ENCODE assay signal across 9 cellular contexts in the genomic region with DNA sequence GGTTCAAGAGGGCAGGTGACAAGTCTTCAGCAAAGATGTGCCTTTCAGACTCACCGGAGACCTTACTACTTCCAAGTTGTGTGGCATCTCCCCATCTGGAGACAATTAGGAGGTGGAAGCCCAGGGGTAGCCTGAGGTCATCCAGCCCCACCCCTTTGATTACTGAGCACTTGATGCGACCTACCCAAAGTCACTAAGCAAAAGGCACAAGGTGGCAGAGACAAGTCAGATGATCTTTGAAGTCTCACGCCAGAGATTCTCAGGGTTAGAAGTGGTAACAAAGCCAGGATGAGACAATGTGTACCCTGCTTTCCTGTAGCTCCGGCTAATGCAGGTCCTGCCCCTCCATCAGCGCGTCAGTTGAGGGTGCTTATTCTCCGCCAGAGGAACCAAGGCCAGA. TPM values are rescaled to one million over a fixed set of nuclear protein-coding genes. Genes with fewer than 3 reads are reported as not detected.
DNase-seq lines count a peak whose midpoint lies in the region; ATAC-seq and TF ChIP-seq lines count a peak whose summit lies in the region.
"Had no signal": no experiment of that assay in that cellular context is flagged by ENCODE, and none has a peak within 500 bp of the region (broad histone marks: within the 10 kb centered on the region; RNA-seq: fewer than 3 reads in every experiment).

No MANE protein-coding gene starts in this region.

- H3K27me3 Mint-ChIP-seq in CD4-positive, alpha-beta T cell = no peaks in the 10 kb centered on the region
- peaks cover 11% of the 10 kb centered on the region for H3K27me3 Mint-ChIP-seq in brain
- H3K27me3 Mint-ChIP-seq in natural killer cell treated with Interleukin-12 subunit alpha and Interleukin-12 subunit beta and Interleukin-15 and Interleukin-18, amount 100 ng/mL, for 72 hours = no peaks in the 10 kb centered on the region

- peaks cover 43% of the 10 kb centered on the region for H3K4me1 ChIP-seq in HUES6 (ENCODE audit: control insufficient read depth, insufficient read depth, low read length)

- POLR2A ChIA-PET in CD4-positive, alpha-beta T cell (lab: Charles Lee) = interaction anchor here (0.8 to 2.4 kb wide), 3 partner anchors 12 to 302 kb away, joined by 3 to 16 read pairs (median 6); no protein-coding TSS in a partner anchor

- H3K36me3 ChIP-seq in HUES6 (ENCODE audit: control insufficient read depth, insufficient read depth, low read length) = peaks cover 17% of the 10 kb centered on the region

- no peak for TF ChIP-seq CTCF in CD4-positive, alpha-beta T cell (IDR thresholded peaks at IDR 0.05)
- no peak for TF ChIP-seq CTCF in brain (conservative IDR thresholded peaks at IDR 0.05)

- H3K27ac ChIP-seq in CD4-positive, alpha-beta T cell (ENCODE audit: low read depth, low read length) = peak overlapping the region; percentile 33
- no peak overlapping the region for H3K27ac ChIP-seq in HUES6 (ENCODE audit: low read depth, low read length)

- H3K4me3 Mint-ChIP-seq in CD4-positive, alpha-beta T cell = peak overlapping the region; percentile 98
- peak overlapping the region in 3 of 5 experiments; percentile 50 to 93 (median 85) for H3K4me3 Mint-ChIP-seq in brain
- peak overlapping the region; percentile 90 for H3K4me3 Mint-ChIP-seq in natural killer cell treated with Interleukin-12 subunit alpha and Interleukin-12 subunit beta and Interleukin-15 and Interleukin-18, amount 100 ng/mL, for 72 hours

- H3K4me1 Mint-ChIP-seq in CD4-positive, alpha-beta T cell (ENCODE audit: low read depth) = peaks cover 64% of the 10 kb centered on the region
- H3K4me1 Mint-ChIP-seq in brain = peaks cover 52% of the 10 kb centered on the region
- H3K4me1 Mint-ChIP-seq in natural killer cell treated with Interleukin-12 subunit alpha and Interleukin-12 subunit beta and Interleukin-15 and Interleukin-18, amount 100 ng/mL, for 72 hours (ENCODE audit: low read depth in 2 of 2) = peaks cover 51 to 60% of the 10 kb centered on the region in 2 donors

- ATAC-seq in CD4-positive, alpha-beta T cell (ENCODE audit: poor library complexity) = no peak
- ATAC-seq in natural killer cell treated with Interleukin-12 subunit alpha and Interleukin-12 subunit beta and Interleukin-15 and Interleukin-18, amount 100 ng/mL, for 72 hours = no peak
- ATAC-seq in GM18907 (IDR thresholded peaks at IDR 0.05; ENCODE audit: unreplicated experiment) (no peak), HG03135 (IDR thresholded peaks at IDR 0.05; ENCODE audit: unreplicated experiment) (no peak), GM21529 (IDR thresholded peaks at IDR 0.05; ENCODE audit: unreplicated experiment) (no peak), HG02870 (IDR thresholded peaks at IDR 0.05; ENCODE audit: unreplicated experiment) (no peak)

- CTCF ChIA-PET in CD4-positive, alpha-beta T cell (lab: Charles Lee) = interaction anchor here (1.2 to 1.6 kb wide), 2 partner anchors 12 to 52 kb away, joined by 3 read pairs; no protein-coding TSS in a partner anchor

- intact Hi-C loops in CD4-positive, alpha-beta T cell (cut with DNase I, micrococcal nuclease) = loop anchor here (1.0 to 10.0 kb wide), 8 partner anchors 12 to 594 kb away; a partner anchor contains a TSS

- no peaks in the 10 kb centered on the region for H3K9me3 Mint-ChIP-seq in CD4-positive, alpha-beta T cell
- H3K9me3 Mint-ChIP-seq in brain = peaks cover 0 to 5% (median 0%) of the 10 kb centered on the region in 5 experiments
- H3K9me3 Mint-ChIP-seq in natural killer cell treated with Interleukin-12 subunit alpha and Interleukin-12 subunit beta and Interleukin-15 and Interleukin-18, amount 100 ng/mL, for 72 hours = no peaks in the 10 kb centered on the region

- peak in 1 of 10 experiments; percentile 12 for DNase-seq in CD4-positive, alpha-beta T cell
- DNase-seq in natural killer cell treated with Interleukin-12 subunit alpha and Interleukin-12 subunit beta and Interleukin-15 and Interleukin-18, amount 100 ng/mL, for 72 hours (ENCODE audit: low spot score) = no peak

- peaks cover 15% of the 10 kb centered on the region for H3K36me3 Mint-ChIP-seq in CD4-positive, alpha-beta T cell (ENCODE audit: low read depth)
- H3K36me3 Mint-ChIP-seq in brain = peaks cover 9% of the 10 kb centered on the region
- peaks cover 6% of the 10 kb centered on the region for H3K36me3 Mint-ChIP-seq in natural killer cell treated with Interleukin-12 subunit alpha and Interleukin-12 subunit beta and Interleukin-15 and Interleukin-18, amount 100 ng/mL, for 72 hours

- H3K4me3 ChIP-seq in HUES6 (ENCODE audit: low read depth, low read length) = peak overlapping the region; percentile 77

- peak overlapping the region; percentile 93 for H3K27ac Mint-ChIP-seq in CD4-positive, alpha-beta T cell
- peak overlapping the region in 3 of 5 experiments; percentile 36 to 96 (median 93) for H3K27ac Mint-ChIP-seq in brain
- peak overlapping the region; percentile 87 to 95 for H3K27ac Mint-ChIP-seq in natural killer cell treated with Interleukin-12 subunit alpha and Interleukin-12 subunit beta and Interleukin-15 and Interleukin-18, amount 100 ng/mL, for 72 hours

- peak overlapping the region; percentile 90 for H3K9ac ChIP-seq in HUES6 (ENCODE audit: low read length)

- no peaks in the 10 kb centered on the region for H3K9me3 ChIP-seq in CD4-positive, alpha-beta T cell (ENCODE audit: control insufficient read depth, low read length)
- H3K9me3 ChIP-seq in HUES6 (ENCODE audit: control insufficient read depth, insufficient read depth, low read depth, low read length) = no peaks in the 10 kb centered on the region
- H3K9me3 ChIP-seq: body of pancreas had no signal

- H3K27me3 ChIP-seq in CD4-positive, alpha-beta T cell (ENCODE audit: control insufficient read depth, insufficient read depth, low read length) = no peaks in the 10 kb centered on the region
- no peaks in the 10 kb centered on the region for H3K27me3 ChIP-seq in HUES6 (ENCODE audit: control insufficient read depth, insufficient read depth, low read length)
- H3K27me3 ChIP-seq: body of pancreas had no signal

RNA-seq across cellular contexts. Expression of a gene that starts 1.4 kb away (rescaled TPM):
- 100 to 1,000 TPM; 124 to 127 TPM for total RNA-seq in CD4-positive, alpha-beta T cell
- 46.4 TPM for polyA plus RNA-seq in brain (ENCODE audit: insufficient read depth, low read depth, low replicate concordance)
- total RNA-seq in natural killer cell treated with Interleukin-12 subunit alpha and Interleukin-12 subunit beta and Interleukin-15 and Interleukin-18, amount 100 ng/mL, for 72 hours = 100 to 1,000 TPM; 127 to 133 TPM
